In the genomic region with DNA sequence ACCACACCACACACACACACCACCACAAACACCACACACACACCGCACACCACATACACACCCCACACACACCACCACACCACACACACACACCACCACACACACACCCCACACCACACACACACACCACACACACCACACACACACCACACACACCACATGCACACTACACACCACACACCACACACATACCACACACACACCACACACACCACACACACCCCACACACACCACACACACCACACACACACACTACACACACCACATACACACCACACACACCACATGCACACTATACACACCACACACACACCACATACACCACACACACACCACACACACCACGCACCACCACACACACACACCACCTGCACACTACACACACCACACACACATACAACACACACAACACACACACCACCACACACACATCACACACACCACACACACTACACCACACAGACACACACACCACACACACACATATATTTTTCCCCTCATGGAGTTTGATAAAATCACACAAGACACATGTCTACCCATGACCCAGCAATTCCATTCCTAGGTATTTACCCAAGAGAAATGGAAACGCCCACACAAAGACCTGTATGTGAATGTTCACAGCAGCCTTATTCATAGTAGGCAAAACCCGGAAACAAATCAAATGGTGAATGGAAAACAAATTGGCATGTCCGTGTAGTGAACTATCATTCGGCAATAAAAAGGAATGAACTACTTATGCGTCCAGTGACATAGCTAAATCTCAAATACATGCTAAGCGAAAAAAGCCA, we compare ENCODE assay signal across 19 cellular contexts. TPM values are rescaled to one million over a fixed set of nuclear protein-coding genes. Genes with fewer than 3 reads are reported as not detected.
DNase-seq lines count a peak whose midpoint lies in the region; ATAC-seq, FAIRE-seq and TF ChIP-seq lines count a peak whose summit lies in the region.
"Had no signal": no experiment of that assay in that cellular context is flagged by ENCODE, and none has a peak within 500 bp of the region (broad histone marks: within the 10 kb centered on the region; RNA-seq: fewer than 3 reads in every experiment).

No MANE protein-coding gene starts in this region.

- FAIRE-seq in HepG2 (lab: Jason Lieb, UNC): peak; percentile 77
- FAIRE-seq: islet of Langerhans had no signal

- peak overlapping the region; percentile 44 for H3K27ac ChIP-seq in CD4-positive, CD25-positive, alpha-beta regulatory T cell (ENCODE audit: insufficient read depth, low read length, poor library complexity, severe bottlenecking)
- H3K27ac ChIP-seq in HepG2 (ENCODE audit: extremely low read length, insufficient read depth, low read length) (no peak overlapping the region), smooth muscle cell (ENCODE audit: low read depth) (no peak overlapping the region)
- H3K27ac ChIP-seq: uterus had no signal

- peaks cover 78% of the 10 kb centered on the region for H3K4me1 ChIP-seq in CD4-positive, CD25-positive, alpha-beta regulatory T cell (ENCODE audit: control insufficient read depth, insufficient read depth, low read length, poor library complexity, severe bottlenecking)
- H3K4me1 ChIP-seq in HepG2 (ENCODE audit: insufficient read depth, low read length) (no peaks in the 10 kb centered on the region), smooth muscle cell (ENCODE audit: low read depth) (peaks cover 6% of the 10 kb centered on the region)
- H3K4me1 ChIP-seq: uterus had no signal

- H3K36me3 ChIP-seq in CD4-positive, CD25-positive, alpha-beta regulatory T cell (ENCODE audit: control insufficient read depth, insufficient read depth, low read length): peaks cover 75% of the 10 kb centered on the region
- no peaks in the 10 kb centered on the region for H3K36me3 ChIP-seq in HepG2 (replicated peaks in 1 of 2; ENCODE audit: control insufficient read depth in 1 of 2, insufficient read depth in 2 of 2, low read length in 2 of 2)
- H3K36me3 ChIP-seq in smooth muscle cell (ENCODE audit: low read depth): no peaks in the 10 kb centered on the region
- H3K36me3 ChIP-seq: uterus had no signal

- peaks cover 57% of the 10 kb centered on the region for H3K36me3 Mint-ChIP-seq in CD4-positive, CD25-positive, alpha-beta regulatory T cell
- H3K36me3 Mint-ChIP-seq in activated T-helper 2 cell treated with anti-CD3 and anti-CD28 coated beads, Interferon-gamma antibody, Interleukin-2, Interleukin-4, amounts not matched to agents 10 μg/mL and 5 μg/mL and 100 μg/mL, durations not matched to agents 14 hours and 24 hours and 36 hours (ENCODE audit: low read depth): peaks cover 94% of the 10 kb centered on the region
- H3K36me3 Mint-ChIP-seq: IgD-negative memory B cell had no signal

- no peak for TF ChIP-seq CTCF in HepG2 (CRISPR knock-in tag; IDR thresholded peaks at IDR 0.05)
- TF ChIP-seq CTCF in smooth muscle cell (IDR thresholded peaks at IDR 0.05; ENCODE audit: borderline replicate concordance, insufficient read depth, poor library complexity, severe bottlenecking): no peak

- TF ChIP-seq EP300 in HepG2 (IDR thresholded peaks at IDR 0.05; ENCODE audit: low read depth in 2 of 2, low read length in 2 of 2) (no peak), HepG2 (CRISPR knock-in tag; IDR thresholded peaks at IDR 0.05; ENCODE audit: borderline replicate concordance) (no peak)

- intact Hi-C loops in activated T-helper 2 cell treated with anti-CD3 and anti-CD28 coated beads, Interferon-gamma antibody, Interleukin-2, Interleukin-4, amounts not matched to agents 10 μg/mL and 5 μg/mL and 100 μg/mL, durations not matched to agents 14 hours and 24 hours and 36 hours (cut with micrococcal nuclease): loop anchor here (2.0 kb wide), 1 partner anchor 14 kb away; the partner anchor contains the start of gene CD5
- intact Hi-C loops in HepG2 (cut with micrococcal nuclease; ENCODE audit: unreplicated experiment): no loop called here

- BruUV-seq in HepG2 (replicated peaks; lab: Mats Ljungman, UMichigan): no TSS peak

- 75% methylated on average over 8 of the region's 8 CpGs for WGBS in HepG2 (ENCODE audit: low lambda C conversion rate)
- 97% methylated on average over 6 of the region's 8 CpGs for WGBS in smooth muscle cell (ENCODE audit: low lambda C conversion rate)

- in situ Hi-C loops in HepG2 (cut with HindIII; ENCODE audit: extremely low pct_ligation_motif_present, low pct_unique_long_range_greater_than_20kb): no loop called here

- no peaks in the 10 kb centered on the region for H4K20me1 ChIP-seq in HepG2 (ENCODE audit: insufficient read depth, low read length)
- no peaks in the 10 kb centered on the region for H4K20me1 ChIP-seq in smooth muscle cell (ENCODE audit: low read depth)

- H3K27me3 Mint-ChIP-seq in CD4-positive, CD25-positive, alpha-beta regulatory T cell: peaks cover 9% of the 10 kb centered on the region
- no peaks in the 10 kb centered on the region for H3K27me3 Mint-ChIP-seq in activated T-helper 2 cell treated with anti-CD3 and anti-CD28 coated beads, Interferon-gamma antibody, Interleukin-2, Interleukin-4, amounts not matched to agents 10 μg/mL and 5 μg/mL and 100 μg/mL, durations not matched to agents 14 hours and 24 hours and 36 hours (ENCODE audit: low read depth)
- H3K27me3 Mint-ChIP-seq: B cell, IgD-negative memory B cell had no signal

- H3K4me3 Mint-ChIP-seq in CD4-positive, CD25-positive, alpha-beta regulatory T cell: peak overlapping the region; percentile 15 to 89 (median 41)
- peak overlapping the region; percentile 19 for H3K4me3 Mint-ChIP-seq in activated T-helper 2 cell treated with anti-CD3 and anti-CD28 coated beads, Interferon-gamma antibody, Interleukin-2, Interleukin-4, amounts not matched to agents 10 μg/mL and 5 μg/mL and 100 μg/mL, durations not matched to agents 14 hours and 24 hours and 36 hours (ENCODE audit: low read depth)
- H3K4me3 Mint-ChIP-seq: B cell, IgD-negative memory B cell had no signal

- DNase-seq in CD4-positive, CD25-positive, alpha-beta regulatory T cell: no peak
- peak; percentile 53 for DNase-seq in COLO829 (ENCODE audit: low spot score)
- DNase-seq in activated T-helper 2 cell treated with anti-CD3 and anti-CD28 coated beads, Interferon-gamma antibody, Interleukin-2, Interleukin-4, amounts not matched to agents 10 μg/mL and 5 μg/mL and 100 μg/mL, durations not matched to agents 14 hours and 24 hours and 36 hours (ENCODE audit: low spot score): no peak
- DNase-seq in HepG2 (ENCODE audit: low spot score): no peak
- DNase-seq in H4 (ENCODE audit: low spot score): no peak
- no peak for DNase-seq in smooth muscle cell (lab: John Stamatoyannopoulos, UW; ENCODE audit: unreplicated experiment)
- DNase-seq: head of caudate nucleus; NCI-H1105; NK-92 treated with Interleukin-12 subunit alpha and Interleukin-12 subunit beta, amount 100 ng/mL, for 24 hours; Right ventricle myocardium superior; stimulated activated naive CD4-positive, alpha-beta T cell; T-helper 9 cell; uterus had no signal

- no peaks in the 10 kb centered on the region for H3K9me3 ChIP-seq in CD4-positive, CD25-positive, alpha-beta regulatory T cell (ENCODE audit: control insufficient read depth in 2 of 2, low read length in 2 of 2)
- H3K9me3 ChIP-seq in HepG2 (ENCODE audit: low read length): no peaks in the 10 kb centered on the region
- H3K9me3 ChIP-seq in smooth muscle cell (replicated peaks; ENCODE audit: low read depth): no peaks in the 10 kb centered on the region
- H3K9me3 ChIP-seq: uterus had no signal

- CTCF ChIA-PET in HepG2 (lab: Yijun Ruan, JAX; ENCODE audit: low intra/inter-chr PET ratio, low total read pairs): no interaction called here

- H3K27me3 ChIP-seq in CD4-positive, CD25-positive, alpha-beta regulatory T cell (ENCODE audit: control insufficient read depth, insufficient read depth, low read length): no peaks in the 10 kb centered on the region
- peaks cover 4 to 67% of the 10 kb centered on the region in 2 experiments; a peak in 4 of 5 replicates for H3K27me3 ChIP-seq in HepG2 (ENCODE audit: control insufficient read depth in 1 of 2, insufficient read depth in 2 of 2, low read length in 2 of 2)
- no peaks in the 10 kb centered on the region for H3K27me3 ChIP-seq in smooth muscle cell (ENCODE audit: low read depth)
- H3K27me3 ChIP-seq: uterus had no signal

- H3K79me2 ChIP-seq in HepG2 (ENCODE audit: insufficient read depth, low read length) (no peaks in the 10 kb centered on the region), smooth muscle cell (ENCODE audit: low read depth) (no peaks in the 10 kb centered on the region)

- H3K4me2 ChIP-seq in HepG2 (ENCODE audit: low read depth, low read length) (no peak overlapping the region), smooth muscle cell (no peak overlapping the region)

- H3K27ac Mint-ChIP-seq in CD4-positive, CD25-positive, alpha-beta regulatory T cell: peak overlapping the region; percentile 86 to 97 (median 91)
- H3K27ac Mint-ChIP-seq in activated T-helper 2 cell treated with anti-CD3 and anti-CD28 coated beads, Interferon-gamma antibody, Interleukin-2, Interleukin-4, amounts not matched to agents 10 μg/mL and 5 μg/mL and 100 μg/mL, durations not matched to agents 14 hours and 24 hours and 36 hours: peak overlapping the region; percentile 95
- H3K27ac Mint-ChIP-seq: B cell had no signal

- no peak overlapping the region for H3K4me3 ChIP-seq in CD4-positive, CD25-positive, alpha-beta regulatory T cell (ENCODE audit: low read depth, low read length)
- H3K4me3 ChIP-seq in HepG2 (replicated peaks in 1 of 3; ENCODE audit: insufficient read depth in 1 of 3, low read depth in 2 of 3, low read length in 3 of 3) (no peak overlapping the region), smooth muscle cell (no peak overlapping the region)
- H3K4me3 ChIP-seq: uterus had no signal

- peaks cover 23 to 86% (median 68%) of the 10 kb centered on the region in 4 donors for H3K4me1 Mint-ChIP-seq in CD4-positive, CD25-positive, alpha-beta regulatory T cell
- peaks cover 76% of the 10 kb centered on the region for H3K4me1 Mint-ChIP-seq in activated T-helper 2 cell treated with anti-CD3 and anti-CD28 coated beads, Interferon-gamma antibody, Interleukin-2, Interleukin-4, amounts not matched to agents 10 μg/mL and 5 μg/mL and 100 μg/mL, durations not matched to agents 14 hours and 24 hours and 36 hours (ENCODE audit: low read depth)

- no peak for TF ChIP-seq RAD21 in HepG2 (CRISPR knock-in tag; IDR thresholded peaks at IDR 0.05)

- no peak for TF ChIP-seq POLR2A in HepG2 (IDR thresholded peaks at IDR 0.05; ENCODE audit: insufficient read depth in 1 of 2, low read depth in 2 of 2, low read length in 2 of 2)

- POLR2A ChIA-PET in HepG2 (lab: Yijun Ruan, JAX): no interaction called here

- H3K9ac ChIP-seq in HepG2 (ENCODE audit: insufficient read depth, low read depth, low read length): no peak overlapping the region
- H3K9ac ChIP-seq in smooth muscle cell (ENCODE audit: low read depth): no peak overlapping the region

- H2AFZ ChIP-seq in HepG2 (ENCODE audit: low read length): no peak overlapping the region
- no peak overlapping the region for H2AFZ ChIP-seq in smooth muscle cell (ENCODE audit: low read depth)

- no peak for ATAC-seq in CD4-positive, CD25-positive, alpha-beta regulatory T cell (ENCODE audit: low read depth in 2 of 2)
- ATAC-seq in HepG2: no peak
- ATAC-seq in HG02840 (IDR thresholded peaks at IDR 0.05; ENCODE audit: low FRiP score, unreplicated experiment): no peak
- ATAC-seq in GM19328 (IDR thresholded peaks at IDR 0.05; ENCODE audit: unreplicated experiment): no peak

- H3F3A ChIP-seq in smooth muscle cell (ENCODE audit: low read depth): no peaks in the 10 kb centered on the region

- no peaks in the 10 kb centered on the region for H3K9me3 Mint-ChIP-seq in CD4-positive, CD25-positive, alpha-beta regulatory T cell
- peaks cover 5% of the 10 kb centered on the region for H3K9me3 Mint-ChIP-seq in activated T-helper 2 cell treated with anti-CD3 and anti-CD28 coated beads, Interferon-gamma antibody, Interleukin-2, Interleukin-4, amounts not matched to agents 10 μg/mL and 5 μg/mL and 100 μg/mL, durations not matched to agents 14 hours and 24 hours and 36 hours
- H3K9me3 Mint-ChIP-seq: IgD-negative memory B cell had no signal

RNA-seq across cellular contexts. Expression of gene CD5, which starts 14.3 kb away (rescaled TPM):
- total RNA-seq in CD4-positive, CD25-positive, alpha-beta regulatory T cell: 390 TPM
- 100 to 1,000 TPM; 150 to 253 (median 213) TPM for polyA plus RNA-seq in CD4-positive, CD25-positive, alpha-beta regulatory T cell
- total RNA-seq in activated T-helper 2 cell treated with anti-CD3 and anti-CD28 coated beads, Interferon-gamma antibody, Interleukin-2, Interleukin-4, amounts not matched to agents 10 μg/mL and 5 μg/mL and 100 μg/mL, durations not matched to agents 14 hours and 24 hours and 36 hours: 395 and 399 TPM in 2 replicates
- total RNA-seq in HepG2 (2016; rRNA removed; fragmentation: Illumina TruSeq; extraction: Trizol) (not detected in 2 replicates), smooth muscle cell (not detected in 2 replicates)
- not detected in 2 replicates for total RNA-seq in HepG2 (2016; cell fraction: cytosol; rRNA removed; fragmentation: Illumina TruSeq; extraction: Trizol; ENCODE audit: low read depth)
- total RNA-seq in HepG2 (2016; cell fraction: insoluble cytoplasmic fraction; rRNA removed; fragmentation: Illumina TruSeq; extraction: Trizol): not detected in 2 replicates
- not detected in 2 replicates for total RNA-seq in HepG2 (2016; cell fraction: membrane; rRNA removed; fragmentation: Illumina TruSeq; extraction: Trizol)
- total RNA-seq in HepG2 (2016; cell fraction: nucleus; rRNA removed; fragmentation: Illumina TruSeq; extraction: Trizol): not detected in 2 replicates
- polyA plus RNA-seq in HepG2 (2011; rRNA removed) (not detected in 2 replicates), smooth muscle cell (0.10 and 0.72 TPM in 2 replicates)
- polyA plus RNA-seq in HepG2 (2011; cell fraction: cytosol; rRNA removed): not detected in 2 replicates
- not detected in 2 replicates for polyA plus RNA-seq in HepG2 (2011; cell fraction: nucleus; rRNA removed)
- polyA plus RNA-seq in HepG2 (2012): not detected in 2 replicates
- polyA plus RNA-seq in HepG2 (2016; cell fraction: cytosol; fragmentation: Illumina TruSeq; extraction: Trizol; ENCODE audit: low read depth): not detected in 2 replicates
- polyA plus RNA-seq in HepG2 (2016; cell fraction: insoluble cytoplasmic fraction; fragmentation: Illumina TruSeq; extraction: Trizol; ENCODE audit: low read depth): not detected in 2 replicates
- polyA plus RNA-seq in HepG2 (2016; cell fraction: membrane; fragmentation: Illumina TruSeq; extraction: Trizol; ENCODE audit: low read depth): not detected in 2 replicates
- polyA plus RNA-seq in HepG2 (2016; cell fraction: nucleus; fragmentation: Illumina TruSeq; extraction: Trizol; ENCODE audit: insufficient read depth, low read depth): not detected in 2 replicates
- polyA minus RNA-seq in HepG2 (2011; rRNA and poly(A)+ RNA removed; ENCODE audit: low replicate concordance): not detected in 2 replicates
- not detected in 2 replicates for polyA minus RNA-seq in HepG2 (2011; cell fraction: cytosol; rRNA and poly(A)+ RNA removed)
- not detected in 2 replicates for polyA minus RNA-seq in HepG2 (2011; cell fraction: nucleus; rRNA and poly(A)+ RNA removed)
- total RNA-seq in H4 (2014; rRNA removed; shearing (Covaris generic)): not detected in 2 replicates
- total RNA-seq: epithelial cell of proximal tubule, Right ventricle myocardium superior had no signal

RNA-seq across cellular contexts. Expression of gene VPS37C, which starts 44.6 kb away (rescaled TPM):
- 2.8 TPM for total RNA-seq in CD4-positive, CD25-positive, alpha-beta regulatory T cell
- polyA plus RNA-seq in CD4-positive, CD25-positive, alpha-beta regulatory T cell: under 1 TPM; 0.30 to 0.68 (median 0.60) TPM
- total RNA-seq in activated T-helper 2 cell treated with anti-CD3 and anti-CD28 coated beads, Interferon-gamma antibody, Interleukin-2, Interleukin-4, amounts not matched to agents 10 μg/mL and 5 μg/mL and 100 μg/mL, durations not matched to agents 14 hours and 24 hours and 36 hours: 10.6 and 12.5 TPM in 2 replicates
- total RNA-seq in HepG2 (2016; rRNA removed; fragmentation: Illumina TruSeq; extraction: Trizol) (8.0 and 8.8 TPM in 2 replicates), smooth muscle cell (8.8 and 13.6 TPM in 2 replicates)
- total RNA-seq in HepG2 (2016; cell fraction: cytosol; rRNA removed; fragmentation: Illumina TruSeq; extraction: Trizol; ENCODE audit: low read depth): 5.5 and 8.1 TPM in 2 replicates
- total RNA-seq in HepG2 (2016; cell fraction: insoluble cytoplasmic fraction; rRNA removed; fragmentation: Illumina TruSeq; extraction: Trizol): 6.1 and 10.4 TPM in 2 replicates
- total RNA-seq in HepG2 (2016; cell fraction: membrane; rRNA removed; fragmentation: Illumina TruSeq; extraction: Trizol): 9.9 and 11.8 TPM in 2 replicates
- total RNA-seq in HepG2 (2016; cell fraction: nucleus; rRNA removed; fragmentation: Illumina TruSeq; extraction: Trizol): 6.8 and 8.7 TPM in 2 replicates
- polyA plus RNA-seq in HepG2 (2011; rRNA removed) (7.5 and 8.8 TPM in 2 replicates), smooth muscle cell (15.4 and 22.4 TPM in 2 replicates)
- polyA plus RNA-seq in HepG2 (2011; cell fraction: cytosol; rRNA removed): 7.1 and 8.8 TPM in 2 replicates
- 17.8 and 18.7 TPM in 2 replicates for polyA plus RNA-seq in HepG2 (2011; cell fraction: nucleus; rRNA removed)
- polyA plus RNA-seq in HepG2 (2012): 9.1 and 10.1 TPM in 2 replicates
- polyA plus RNA-seq in HepG2 (2016; cell fraction: cytosol; fragmentation: Illumina TruSeq; extraction: Trizol; ENCODE audit: low read depth): 3.4 and 4.2 TPM in 2 replicates
- 8.1 and 12.2 TPM in 2 replicates for polyA plus RNA-seq in HepG2 (2016; cell fraction: insoluble cytoplasmic fraction; fragmentation: Illumina TruSeq; extraction: Trizol; ENCODE audit: low read depth)
- 8.7 and 10.6 TPM in 2 replicates for polyA plus RNA-seq in HepG2 (2016; cell fraction: membrane; fragmentation: Illumina TruSeq; extraction: Trizol; ENCODE audit: low read depth)
- polyA plus RNA-seq in HepG2 (2016; cell fraction: nucleus; fragmentation: Illumina TruSeq; extraction: Trizol; ENCODE audit: insufficient read depth, low read depth): 14.6 and 15.9 TPM in 2 replicates
- polyA minus RNA-seq in HepG2 (2011; rRNA and poly(A)+ RNA removed; ENCODE audit: low replicate concordance): 9.3 and 11.0 TPM in 2 replicates
- 2.6 and 4.1 TPM in 2 replicates for polyA minus RNA-seq in HepG2 (2011; cell fraction: cytosol; rRNA and poly(A)+ RNA removed)
- polyA minus RNA-seq in HepG2 (2011; cell fraction: nucleus; rRNA and poly(A)+ RNA removed): 7.6 and 10.3 TPM in 2 replicates
- total RNA-seq in H4 (2014; rRNA removed; shearing (Covaris generic)): 4.6 and 9.4 TPM in 2 replicates

Comparison
In these comparisons a context has a peak if more than half of its experiments do, and no peak if none do; other contexts are left out.
1. RNA of gene CD5, which starts 14.3 kb away (total RNA-seq): 395 to 399 TPM in activated T-helper 2 cell treated with anti-CD3 and anti-CD28 coated beads, Interferon-gamma antibody, Interleukin-2, Interleukin-4, amounts not matched to agents 10 μg/mL and 5 μg/mL and 100 μg/mL, durations not matched to agents 14 hours and 24 hours and 36 hours and 390 TPM in CD4-positive, CD25-positive, alpha-beta regulatory T cell (single experiment); not detected in HepG2, not detected in H4 and not detected in smooth muscle cell; every median in the first group is over 100 times any median in the second.